Comparison of ENCODE assay signal across 14 cellular contexts in genomic region chr5:19853616-19854240, GRCh38.
DNase-seq lines count a peak whose midpoint lies in the region; ATAC-seq and TF ChIP-seq lines count a peak whose summit lies in the region.
"Had no signal": no experiment of that assay in that cellular context is flagged by ENCODE, and none has a peak within 500 bp of the region (broad histone marks: within the 10 kb centered on the region; RNA-seq: fewer than 3 reads in every experiment).

No MANE protein-coding gene starts in this region.

- H3K36me3 ChIP-seq in adipocyte (ENCODE audit: control insufficient read depth, insufficient read depth, low read length, severe bottlenecking) (no peaks in the 10 kb centered on the region), hepatocyte (replicated peaks; ENCODE audit: insufficient read depth, low read depth) (no peaks in the 10 kb centered on the region)
- H3K36me3 ChIP-seq: spleen had no signal

- ATAC-seq in GM21786 (IDR thresholded peaks at IDR 0.05; ENCODE audit: unreplicated experiment) (no peak), HG03460 (IDR thresholded peaks at IDR 0.05; ENCODE audit: unreplicated experiment) (no peak)

- H3K9me3 ChIP-seq in AG04450 (ENCODE audit: control insufficient read depth, insufficient read depth, low read length) (no peaks in the 10 kb centered on the region), adipocyte (ENCODE audit: control insufficient read depth, low read length) (no peaks in the 10 kb centered on the region), hepatocyte (ENCODE audit: low read depth) (no peaks in the 10 kb centered on the region)

- no peak overlapping the region for H3K4me2 ChIP-seq in hepatocyte

- TF ChIP-seq CTCF in AG04450 (IDR thresholded peaks at IDR 0.05; ENCODE audit: low read depth, low read length) (no peak), hepatocyte (IDR thresholded peaks at IDR 0.05; ENCODE audit: poor library complexity) (no peak)

- H3K9me2 ChIP-seq in hepatocyte (replicated peaks; ENCODE audit: insufficient read depth) = no peaks in the 10 kb centered on the region

- H3K79me2 ChIP-seq in hepatocyte = no peaks in the 10 kb centered on the region

- peak; percentile 46 for DNase-seq in AG04450 (ENCODE audit: low read depth, low spot score)
- peak; percentile 53 for DNase-seq in HT1080 (ENCODE audit: low read depth)
- peak; percentile 81 for DNase-seq in adipocyte (ENCODE audit: low read depth)
- DNase-seq in islet precursor cell = peak; percentile 62
- DNase-seq in iPS-NIHi11 (ENCODE audit: low spot score) = no peak
- DNase-seq in hepatocyte (ENCODE audit: low spot score) = no peak
- DNase-seq: activated CD8-positive, alpha-beta memory T cell treated with anti-CD3 and anti-CD28 coated beads for 24 hours; activated naive CD4-positive, alpha-beta T cell treated with Interleukin-2 at 50 U/mL for 16 hours; AML-193; hippocampal formation; NCI-H1048; spleen had no signal

- H3K9ac ChIP-seq in adipocyte (ENCODE audit: low read length) = no peak overlapping the region

- POLR2A ChIA-PET in AG04450 (lab: Yijun Ruan, JAX) = no interaction called here

- H2AFZ ChIP-seq in hepatocyte = no peak overlapping the region

- 55% methylated on average over 4 of the region's 4 CpGs for WGBS in hepatocyte (ENCODE audit: low lambda C conversion rate, missing lambda C conversion rate)

- H4K20me1 ChIP-seq in hepatocyte (ENCODE audit: insufficient read depth, poor library complexity, severe bottlenecking) = no peaks in the 10 kb centered on the region

- H3K4me1 ChIP-seq in adipocyte (ENCODE audit: control insufficient read depth, insufficient read depth, low read length) = peaks cover 16% of the 10 kb centered on the region
- no peaks in the 10 kb centered on the region for H3K4me1 ChIP-seq in hepatocyte (ENCODE audit: insufficient read depth)
- H3K4me1 ChIP-seq: spleen had no signal

- no peaks in the 10 kb centered on the region for H3K27me3 ChIP-seq in AG04450 (ENCODE audit: control insufficient read depth, insufficient read depth, low read length)
- no peaks in the 10 kb centered on the region for H3K27me3 ChIP-seq in adipocyte (replicated peaks; ENCODE audit: control insufficient read depth, insufficient read depth, low read length)
- no peaks in the 10 kb centered on the region for H3K27me3 ChIP-seq in hepatocyte
- H3K27me3 ChIP-seq: spleen had no signal

- CTCF ChIA-PET in AG04450 (lab: Charles Lee) = interaction anchor here (0.6 kb wide), 1 partner anchor 138 kb away, joined by 5 read pairs; no protein-coding TSS in a partner anchor

- H3K27ac ChIP-seq in AG04450 (ENCODE audit: low read depth, low read length) (peak overlapping the region; percentile 42), hepatocyte (no peak overlapping the region)
- H3K27ac ChIP-seq: spleen had no signal

- H3K4me3 ChIP-seq in AG04450 (ENCODE audit: low read depth, low read length) = no peak overlapping the region
- no peak overlapping the region for H3K4me3 ChIP-seq in adipocyte (ENCODE audit: low read length)
- no peak overlapping the region for H3K4me3 ChIP-seq in hepatocyte
- H3K4me3 ChIP-seq: spleen had no signal

Comparison
In these comparisons a context has a peak if more than half of its experiments do, and no peak if none do; other contexts are left out.
1. DNase-seq: peak in AG04450 (single experiment), HT1080 (single experiment), adipocyte (single experiment) and islet precursor cell (single experiment); none in iPS-NIHi11 (single experiment) and hepatocyte (single experiment).